In genomic region chr21:34197561-34197960, GRCh38 we compare ENCODE assay signal across 22 cellular contexts.
"Had no signal": no experiment of that assay in that cellular context is flagged by ENCODE, and none has a peak within 500 bp of the region (broad histone marks: within the 10 kb centered on the region; RNA-seq: fewer than 3 reads in every experiment).

No MANE protein-coding gene starts in this region.

- H3K4me1 ChIP-seq: foreskin keratinocyte had no signal

- H3K27me3 ChIP-seq: right atrium auricular region, transverse colon, vagina had no signal

- DNase-seq: activated CD4-positive, alpha-beta T cell treated with anti-CD3 and anti-CD28 coated beads for 4 hours; activated effector memory CD4-positive, alpha-beta T cell treated with anti-CD3 and anti-CD28 coated beads, Interleukin-2, amount 50 U/mL, for 16 hours; amygdala; central memory CD4-positive, alpha-beta T cell; effector CD4-positive, alpha-beta T cell; foreskin keratinocyte; glutamatergic neuron; hypothalamus; left ventricle myocardium inferior; naive B cell; stimulated activated CD4-positive, alpha-beta T cell treated with anti-CD3 and anti-CD28 coated beads, Interleukin-4, amount 100 ng/mL, for 24 hours; stimulated activated naive CD4-positive, alpha-beta T cell treated with Interleukin-2 at 50 U/mL for 16 hours; substantia nigra; T-helper 17 cell; transverse colon had no signal

- ATAC-seq: foreskin keratinocyte, WTC11 had no signal

- H3K27ac Mint-ChIP-seq: brain, naive B cell, progenitor cell of endocrine pancreas had no signal

- H3K4me3 ChIP-seq: coronary artery, left ventricle myocardium inferior, right atrium auricular region, skin epidermis, transverse colon, vagina had no signal

- H3K36me3 ChIP-seq: left ventricle myocardium inferior, right atrium auricular region, transverse colon, vagina had no signal

- H3K4me3 Mint-ChIP-seq: brain, naive B cell, WTC11 had no signal

- H3K36me3 Mint-ChIP-seq: naive B cell had no signal

- H3K27ac ChIP-seq: coronary artery, foreskin keratinocyte, left ventricle myocardium inferior, right atrium auricular region, transverse colon, vagina had no signal

- H3K9me3 ChIP-seq: left ventricle myocardium inferior, right atrium auricular region, transverse colon, vagina had no signal
